ENCODE assay signal across 10 cellular contexts in genomic region chr15:68316061-68316804, GRCh38. TPM values are rescaled to one million over a fixed set of nuclear protein-coding genes. Genes with fewer than 3 reads are reported as not detected.
A peak's percentile ranks its signal among the peaks of the same experiment; 100 is the strongest.
DNase-seq lines count a peak whose midpoint lies in the region; ATAC-seq, FAIRE-seq and TF ChIP-seq lines count a peak whose summit lies in the region.
"Had no signal": no experiment of that assay in that cellular context is flagged by ENCODE, and none has a peak within 500 bp of the region (broad histone marks: within the 10 kb centered on the region; RNA-seq: fewer than 3 reads in every experiment).

No MANE protein-coding gene starts in this region.

- no peak overlapping the region for H3K4me2 ChIP-seq in mesendoderm (ENCODE audit: low read length)

- peak overlapping the region in 4 of 5 experiments; percentile 23 to 73 (median 48) for H3K27ac Mint-ChIP-seq in brain
- H3K27ac Mint-ChIP-seq: mesothelial cell of epicardium had no signal

- no peak overlapping the region for H4K8ac ChIP-seq in mesendoderm (ENCODE audit: low read depth, low read length)

- H3K27ac ChIP-seq in mesendoderm (ENCODE audit: low read depth, low read length) (no peak overlapping the region), gastroesophageal sphincter (no peak overlapping the region)

- H3K27me3 Mint-ChIP-seq in brain, result peaks cover 6% of the 10 kb centered on the region

- H3K4me3 ChIP-seq in mesendoderm (ENCODE audit: low read length) (no peak overlapping the region), gastroesophageal sphincter (no peak overlapping the region)

- peaks cover 2% of the 10 kb centered on the region for H3K4me1 ChIP-seq in mesendoderm (ENCODE audit: control insufficient read depth, low read depth, low read length)
- no peaks in the 10 kb centered on the region for H3K4me1 ChIP-seq in gastroesophageal sphincter

- no peaks in the 10 kb centered on the region for H3K79me1 ChIP-seq in mesendoderm (ENCODE audit: low read length)

- FAIRE-seq in D721Med (lab: Jason Lieb, UNC) (no peak), HTR-8/SVneo (lab: Jason Lieb, UNC) (peak; percentile 55)

- no peaks in the 10 kb centered on the region for H3K9me3 ChIP-seq in gastroesophageal sphincter

- H3K79me2 ChIP-seq in mesendoderm (ENCODE audit: control insufficient read depth, insufficient read depth, low read length), result no peaks in the 10 kb centered on the region

- H3K23ac ChIP-seq in mesendoderm (ENCODE audit: low read length), result peak overlapping the region; percentile 85

- H3K27me3 ChIP-seq in mesendoderm (ENCODE audit: insufficient read depth, low read length, poor library complexity) (no peaks in the 10 kb centered on the region), gastroesophageal sphincter (peaks cover 34% of the 10 kb centered on the region)

- no peak for TF ChIP-seq POLR2A in gastroesophageal sphincter (IDR thresholded peaks at IDR 0.05)

- no peak overlapping the region for H4K5ac ChIP-seq in mesendoderm (ENCODE audit: low read length)

- H3K4me1 Mint-ChIP-seq in brain, result peaks cover 36% of the 10 kb centered on the region

- H2BK120ac ChIP-seq in mesendoderm (ENCODE audit: low read depth, low read length), result no peak overlapping the region

- no peak overlapping the region for H3K4ac ChIP-seq in mesendoderm (ENCODE audit: low read depth, low read length)

- no peak overlapping the region for H2BK5ac ChIP-seq in mesendoderm (ENCODE audit: low read length)

- H3K36me3 Mint-ChIP-seq in brain, result no peaks in the 10 kb centered on the region
- H3K36me3 Mint-ChIP-seq: mesothelial cell of epicardium had no signal

- H3K56ac ChIP-seq in mesendoderm (ENCODE audit: low read length), result peak overlapping the region; percentile 66

- H3K36me3 ChIP-seq in mesendoderm (ENCODE audit: control insufficient read depth, insufficient read depth, low read length) (no peaks in the 10 kb centered on the region), gastroesophageal sphincter (no peaks in the 10 kb centered on the region)

- no CpG with 5 or more reads among the region's 17 CpGs for WGBS in mesendoderm (ENCODE audit: extremely low coverage, insufficient coverage, low lambda C conversion rate)
- 65 to 78% methylated on average over 5 to 6 of the region's 17 CpGs for WGBS in gastroesophageal sphincter (ENCODE audit: low coverage in 1 of 2), 2 donors

- DNase-seq in D721Med (ENCODE audit: insufficient read length, low spot score) (no peak), HTR-8/SVneo (ENCODE audit: insufficient read length, low spot score) (no peak), mesendoderm (peak; percentile 66), HK-2 (ENCODE audit: unreplicated experiment) (no peak)
- DNase-seq: amniotic stem cell had no signal

- H2AK5ac ChIP-seq in mesendoderm (ENCODE audit: low read length), result no peak overlapping the region

- H2BK15ac ChIP-seq in mesendoderm (replicated peaks; ENCODE audit: low read depth), result no peak overlapping the region

- no peak overlapping the region for H3K9ac ChIP-seq in mesendoderm (ENCODE audit: low read length)

- H3K9me3 Mint-ChIP-seq in brain, result peaks cover 0 to 3% (median 0%) of the 10 kb centered on the region in 5 experiments
- H3K9me3 Mint-ChIP-seq: mesothelial cell of epicardium had no signal

- H3K4me3 Mint-ChIP-seq in brain, result no peak overlapping the region
- H3K4me3 Mint-ChIP-seq: mesothelial cell of epicardium had no signal

- no peak overlapping the region for H3K18ac ChIP-seq in mesendoderm (ENCODE audit: low read length)

- TF ChIP-seq CTCF in D721Med (IDR thresholded peaks at IDR 0.05; ENCODE audit: insufficient read depth, missing control alignments), result peak; percentile 61
- TF ChIP-seq CTCF in brain (conservative IDR thresholded peaks at IDR 0.05), result peak; percentile 17 to 55
- peak in 1 of 4 experiments; percentile 11 for TF ChIP-seq CTCF in gastroesophageal sphincter (IDR thresholded peaks at IDR 0.05)

- TF ChIP-seq EP300 in gastroesophageal sphincter (IDR thresholded peaks at IDR 0.05), result no peak

- ATAC-seq in gastroesophageal sphincter (no peak), HG02763 (IDR thresholded peaks at IDR 0.05; ENCODE audit: unreplicated experiment) (no peak), GM21367 (IDR thresholded peaks at IDR 0.05; ENCODE audit: unreplicated experiment) (no peak)

RNA-seq across cellular contexts. Expression of gene FEM1B, which starts 38.7 kb away (rescaled TPM):
- 15.5 TPM for polyA plus RNA-seq in brain (ENCODE audit: insufficient read depth, low read depth, low replicate concordance)
- 27.9 TPM for polyA plus RNA-seq in mesendoderm (2013, experiment 1 of 2)
- 27.5 TPM for polyA plus RNA-seq in mesendoderm (2013, experiment 2 of 2)
- 10 to 100 TPM; 64.8 to 71.7 (median 67.5) TPM for total RNA-seq in gastroesophageal sphincter
